In genomic region chr17:29905086-29905878, GRCh38 we compare ENCODE assay signal across 16 cellular contexts. TPM values are rescaled to one million over a fixed set of nuclear protein-coding genes. Genes with fewer than 3 reads are reported as not detected.
"Had no signal": no experiment of that assay in that cellular context is flagged by ENCODE, and none has a peak within 500 bp of the region (broad histone marks: within the 10 kb centered on the region; RNA-seq: fewer than 3 reads in every experiment).

No MANE protein-coding gene starts in this region.

- H3K36me3 Mint-ChIP-seq: natural killer cell had no signal

- H3K4me3 Mint-ChIP-seq: endodermal cell, natural killer cell, neural crest cell had no signal

- H3K27ac Mint-ChIP-seq: endodermal cell had no signal

- H3K36me3 ChIP-seq: heart left ventricle, right atrium auricular region, sigmoid colon, upper lobe of left lung, vagina had no signal

- ATAC-seq: left lobe of liver had no signal

- DNase-seq: dermis blood vessel endothelial cell; endodermal cell; heart left ventricle; hippocampal formation; mammary epithelial cell; natural killer cell; sigmoid colon; small intestine; stimulated activated CD4-positive, alpha-beta T cell treated with anti-CD3 and anti-CD28 coated beads, Interleukin-12 subunit alpha, Interleukin-12 subunit beta, amount 100 ng/mL, for 4 hours; stimulated activated naive CD4-positive, alpha-beta T cell treated with Interleukin-2 at 50 U/mL for 16 hours had no signal

- H3K4me3 ChIP-seq: heart left ventricle, right atrium auricular region, sigmoid colon, upper lobe of left lung, vagina had no signal

- H3K27me3 ChIP-seq: heart left ventricle, right atrium auricular region, sigmoid colon, upper lobe of left lung, vagina had no signal

- H3K9me3 Mint-ChIP-seq: natural killer cell had no signal

- H3K4me1 Mint-ChIP-seq: endodermal cell had no signal

- H3K4me1 ChIP-seq: right atrium auricular region, sigmoid colon, vagina had no signal

- H3K9me3 ChIP-seq: right atrium auricular region, sigmoid colon, upper lobe of left lung, vagina had no signal

- H3K27ac ChIP-seq: heart left ventricle, right atrium auricular region, sigmoid colon, upper lobe of left lung, vagina had no signal

RNA-seq across cellular contexts. Expression of gene EFCAB5, which starts 36.2 kb away (rescaled TPM):
- total RNA-seq: endodermal cell, left lobe of liver, mesenteric fat pad, right atrium auricular region, vagina had no signal
